In genomic region chr19:944663-945241, GRCh38 we compare ENCODE assay signal across 26 cellular contexts. TPM values are rescaled to one million over a fixed set of nuclear protein-coding genes. Genes with fewer than 3 reads are reported as not detected.
DNase-seq lines count a peak whose midpoint lies in the region; ATAC-seq, FAIRE-seq and TF ChIP-seq lines count a peak whose summit lies in the region.
"Had no signal": no experiment of that assay in that cellular context is flagged by ENCODE, and none has a peak within 500 bp of the region (broad histone marks: within the 10 kb centered on the region; RNA-seq: fewer than 3 reads in every experiment).

No MANE protein-coding gene starts in this region.

- no peak for TF ChIP-seq POLR2A in A549 (IDR thresholded peaks at IDR 0.05; ENCODE audit: low read length)
- TF ChIP-seq POLR2A in adrenal gland (IDR thresholded peaks at IDR 0.05), result no peak

- H3K9me3 Mint-ChIP-seq in Calu3 (ENCODE audit: low read depth, unreplicated experiment), result no peaks in the 10 kb centered on the region
- H3K9me3 Mint-ChIP-seq: activated naive CD8-positive, alpha-beta T cell treated with anti-CD3 and anti-CD28 coated beads, Interleukin-2, amount 50 U/mL, for 24 hours; activated T-helper 1 cell treated with anti-CD3 and anti-CD28 coated beads, Interleukin-12 subunit alpha, Interleukin-12 subunit beta, Interleukin-2, Interleukin-4 antibody, amounts not matched to agents 30 ng/mL and 10 ng/mL and 1 ng/mL, durations not matched to agents 14 hours and 24 hours and 36 hours had no signal

- peaks cover 27% of the 10 kb centered on the region for H3K4me1 ChIP-seq in A549
- peaks cover 24% of the 10 kb centered on the region for H3K4me1 ChIP-seq in mucosa of descending colon (ENCODE audit: low read depth)
- H3K4me1 ChIP-seq in adrenal gland (replicated peaks in 1 of 2), result peaks cover 13 to 20% of the 10 kb centered on the region in 2 donors
- peaks cover 20% of the 10 kb centered on the region for H3K4me1 ChIP-seq in mammary epithelial cell (ENCODE audit: insufficient read depth, low read length)

- H3K27ac ChIP-seq in A549, result peak overlapping the region in 1 of 2 experiments; percentile 33; a peak in 1 of 6 replicates
- H3K27ac ChIP-seq in VCaP, result 0 out of 2 replicates have a peak overlapping the region, but pooled peaks have one; percentile 8
- H3K27ac ChIP-seq in adrenal gland, result no peak overlapping the region
- no peak overlapping the region for H3K27ac ChIP-seq in mammary epithelial cell (ENCODE audit: insufficient read depth, low read depth, low read length)
- H3K27ac ChIP-seq: breast epithelium, epithelial cell of prostate, gastrocnemius medialis, HL-60, uterus had no signal

- POLR2A ChIA-PET in A549 (lab: Yijun Ruan, JAX), result no interaction called here

- WGBS in A549 (ENCODE audit: missing lambda C conversion rate), result 81% methylated on average over 16 of the region's 22 CpGs
- WGBS in adrenal gland, 4 donors, result 52 to 72% (median 69%) methylated on average over 20 to 22 of the region's 22 CpGs
- 47% methylated on average over 7 of the region's 22 CpGs for WGBS in mammary epithelial cell (ENCODE audit: low coverage, missing lambda C conversion rate)

- no peak overlapping the region for H3K27ac Mint-ChIP-seq in Calu3 (ENCODE audit: unreplicated experiment)
- H3K27ac Mint-ChIP-seq: activated naive CD8-positive, alpha-beta T cell treated with anti-CD3 and anti-CD28 coated beads, Interleukin-2, amount 50 U/mL, for 24 hours; activated T-helper 1 cell treated with anti-CD3 and anti-CD28 coated beads, Interleukin-12 subunit alpha, Interleukin-12 subunit beta, Interleukin-2, Interleukin-4 antibody, amounts not matched to agents 30 ng/mL and 10 ng/mL and 1 ng/mL, durations not matched to agents 14 hours and 24 hours and 36 hours had no signal

- CTCF ChIA-PET in A549 (lab: Yijun Ruan, JAX) (interaction anchor here (0.6 to 1.5 kb wide), 2 partner anchors 8 to 175 kb away, joined by 3 read pairs; no protein-coding TSS in a partner anchor), Calu3 (lab: Charles Lee) (no interaction called here), mammary epithelial cell (lab: Charles Lee; ENCODE audit: low non-redundant PET) (no interaction called here)

- intact Hi-C loops in Calu3 (cut with micrococcal nuclease; ENCODE audit: unreplicated experiment), result no loop called here
- intact Hi-C loops in mucosa of descending colon (cut with DNase I, micrococcal nuclease), result no loop called here
- intact Hi-C loops in adrenal gland (cut with DNase I), result no loop called here
- intact Hi-C loops in mammary epithelial cell (cut with micrococcal nuclease), result loop anchor here (5.0 kb wide), 1 partner anchor 38 kb away; the partner anchor contains the start of gene WDR18

- DNase-seq in A549 (ENCODE audit: low read depth in 1 of 2, low spot score in 1 of 2) (no peak), Calu3 (peak; percentile 59), mucosa of descending colon (peak in 2 of 3 donors; percentile 57 to 73), T-helper 9 cell (no peak), adrenal gland (no peak), mammary epithelial cell (no peak)
- DNase-seq: activated CD4-positive, alpha-beta T cell treated with anti-CD3 and anti-CD28 coated beads for 1 hour; activated naive CD8-positive, alpha-beta T cell treated with anti-CD3 and anti-CD28 coated beads, Interleukin-2, amount 50 U/mL, for 24 hours; gastrocnemius medialis; NCI-H1048; NCI-H2171 treated with DMSO at 0.1 percent for 48 hours had no signal

- no peak overlapping the region for H2AFZ ChIP-seq in mammary epithelial cell (ENCODE audit: low read depth, low read length)

- H3K9me3 ChIP-seq in A549 (no peaks in the 10 kb centered on the region), mucosa of descending colon (no peaks in the 10 kb centered on the region), adrenal gland (replicated peaks in 1 of 3) (no peaks in the 10 kb centered on the region), mammary epithelial cell (replicated peaks; ENCODE audit: insufficient read depth, low read length) (no peaks in the 10 kb centered on the region)
- H3K9me3 ChIP-seq: breast epithelium, gastrocnemius medialis, uterus had no signal

- in situ Hi-C loops in mammary epithelial cell (cut with MboI; ENCODE audit: low sequenced_read_pairs in 2 of 2), result no loop called here

- H3K4me2 ChIP-seq in A549, result 0 out of 3 replicates have a peak overlapping the region, but pooled peaks have one; percentile 9
- H3K4me2 ChIP-seq in mammary epithelial cell (ENCODE audit: insufficient read depth, low read depth, low read length), result no peak overlapping the region

- H3K4me3 ChIP-seq in A549 (no peak overlapping the region), mucosa of descending colon (no peak overlapping the region), adrenal gland (no peak overlapping the region), mammary epithelial cell (replicated peaks in 1 of 3; ENCODE audit: insufficient read depth in 1 of 3, low read depth in 2 of 3, low read length in 3 of 3) (no peak overlapping the region)
- H3K4me3 ChIP-seq: breast epithelium, gastrocnemius medialis, uterus had no signal

- peaks cover 26% of the 10 kb centered on the region for H3K4me1 Mint-ChIP-seq in Calu3 (ENCODE audit: low read depth, unreplicated experiment)

- H3K27me3 Mint-ChIP-seq in Calu3 (ENCODE audit: unreplicated experiment), result peaks cover 26% of the 10 kb centered on the region
- H3K27me3 Mint-ChIP-seq: activated naive CD8-positive, alpha-beta T cell treated with anti-CD3 and anti-CD28 coated beads, Interleukin-2, amount 50 U/mL, for 24 hours had no signal

- ATAC-seq in A549 (no peak), mucosa of descending colon (peak; percentile 2), GM21360 (IDR thresholded peaks at IDR 0.05; ENCODE audit: unreplicated experiment) (no peak)
- ATAC-seq: activated naive CD8-positive, alpha-beta T cell treated with anti-CD3 and anti-CD28 coated beads, Interleukin-2, amount 50 U/mL, for 24 hours; gastrocnemius medialis; HCT116; left lobe of liver; Right ventricle myocardium inferior; sciatic nerve had no signal

- H3K79me2 ChIP-seq in mammary epithelial cell (ENCODE audit: insufficient read depth, low read length), result peaks cover 12% of the 10 kb centered on the region

- TF ChIP-seq RAD21 in A549 (conservative IDR thresholded peaks at IDR 0.05 in 1 of 2, IDR thresholded peaks at IDR 0.05 in 1 of 2), result no peak

- H3K9ac ChIP-seq in mammary epithelial cell (ENCODE audit: insufficient read depth, low read length), result no peak overlapping the region

- H3K27me3 ChIP-seq in adrenal gland (no peaks in the 10 kb centered on the region), mammary epithelial cell (ENCODE audit: insufficient read depth, low read length) (no peaks in the 10 kb centered on the region)
- H3K27me3 ChIP-seq: breast epithelium, gastrocnemius medialis, uterus had no signal

- dilution Hi-C loops in mammary epithelial cell (cut with HindIII; ENCODE audit: low sequenced_read_pairs), result no loop called here

- TF ChIP-seq CTCF in A549 (IDR thresholded peaks at IDR 0.05) (no peak), Calu3 (IDR thresholded peaks at IDR 0.05; ENCODE audit: unreplicated experiment) (no peak), VCaP (conservative IDR thresholded peaks at IDR 0.05) (no peak), mucosa of descending colon (IDR thresholded peaks at IDR 0.05) (no peak), adrenal gland (IDR thresholded peaks at IDR 0.05) (no peak), mammary epithelial cell (conservative IDR thresholded peaks at IDR 0.05 in 1 of 2, IDR thresholded peaks at IDR 0.05 in 1 of 2; ENCODE audit: extremely low read depth in 1 of 2, insufficient read depth in 1 of 2, low read depth in 1 of 2, low read length in 2 of 2) (no peak)

- no TSS peak for BruUV-seq in Calu3 (replicated peaks; lab: Mats Ljungman, UMichigan)
- no TSS peak for BruUV-seq in mammary epithelial cell (replicated peaks; lab: Mats Ljungman, UMichigan)

- no peaks in the 10 kb centered on the region for H3K36me3 ChIP-seq in mucosa of descending colon (ENCODE audit: low read depth)
- no peaks in the 10 kb centered on the region for H3K36me3 ChIP-seq in adrenal gland (replicated peaks in 1 of 2)
- peaks cover 2% of the 10 kb centered on the region for H3K36me3 ChIP-seq in mammary epithelial cell (ENCODE audit: insufficient read depth, low read length)
- H3K36me3 ChIP-seq: breast epithelium, gastrocnemius medialis, uterus had no signal

- H4K20me1 ChIP-seq in mammary epithelial cell (ENCODE audit: insufficient read depth, low read length), result no peaks in the 10 kb centered on the region

- H3K36me3 Mint-ChIP-seq in Calu3 (ENCODE audit: insufficient read depth, unreplicated experiment), result peaks cover 15% of the 10 kb centered on the region

- peak overlapping the region; percentile 20 for H3K4me3 Mint-ChIP-seq in Calu3 (ENCODE audit: low read depth, unreplicated experiment)
- H3K4me3 Mint-ChIP-seq: activated naive CD8-positive, alpha-beta T cell treated with anti-CD3 and anti-CD28 coated beads, Interleukin-2, amount 50 U/mL, for 24 hours; activated T-helper 1 cell treated with anti-CD3 and anti-CD28 coated beads, Interleukin-12 subunit alpha, Interleukin-12 subunit beta, Interleukin-2, Interleukin-4 antibody, amounts not matched to agents 30 ng/mL and 10 ng/mL and 1 ng/mL, durations not matched to agents 14 hours and 24 hours and 36 hours had no signal

- no peak for FAIRE-seq in A549 (lab: Jason Lieb, UNC)
- FAIRE-seq: G401.6 had no signal

- TF ChIP-seq EP300 in A549 (IDR thresholded peaks at IDR 0.05), result no peak

RNA-seq across cellular contexts. Expression of gene ARID3A, which starts 18.9 kb away (rescaled TPM):
- polyA plus RNA-seq in A549 (2011; rRNA removed), result 3.3 and 3.4 TPM in 2 replicates
- 9.0 and 11.2 TPM in 2 replicates for polyA plus RNA-seq in A549 (2012; cell fraction: cytosol; rRNA removed)
- 8.5 and 17.6 TPM in 2 replicates for polyA plus RNA-seq in A549 (2012; cell fraction: nucleus; rRNA removed)
- polyA plus RNA-seq in A549 (2017; fragmentation: RNase III; extraction: RNeasy Plus Mini Kit Qiagen cat#74134 plus additional on column Dnase treatment), result 4.6 to 6.1 TPM (median 5.4 TPM) in 3 replicates
- 11.5 and 12.7 TPM in 2 replicates for polyA minus RNA-seq in A549 (2011; rRNA and poly(A)+ RNA removed)
- 0.85 and 1.6 TPM in 2 replicates for total RNA-seq in Calu3 (2022)
- total RNA-seq in mucosa of descending colon, result 10 to 100 TPM; 10.1 to 16.0 (median 14.5) TPM
- 10 to 100 TPM in 1 of 8 donors, 1 to 10 TPM in 7; 4.2 to 10.2 (median 8.3) TPM for total RNA-seq in adrenal gland
- polyA plus RNA-seq in adrenal gland, result 1 to 10 TPM; 1.6 to 6.7 (median 2.1) TPM
- 10 to 100 TPM in 1 of 2 donors, 1 to 10 TPM in 1; 8.2 to 17.4 TPM for total RNA-seq in mammary epithelial cell
- 6.8 TPM for polyA plus RNA-seq in mammary epithelial cell
- 2.6 TPM for polyA minus RNA-seq in mammary epithelial cell

RNA-seq across cellular contexts. Expression of gene KISS1R, which starts 27.6 kb away (rescaled TPM):
- 0.05 and 0.14 TPM in 2 replicates for polyA plus RNA-seq in A549 (2011; rRNA removed)
- polyA plus RNA-seq in A549 (2012; cell fraction: cytosol; rRNA removed), result 0.46 and 0.93 TPM in 2 replicates
- 1.2 and 2.9 TPM in 2 replicates for polyA plus RNA-seq in A549 (2012; cell fraction: nucleus; rRNA removed)
- polyA plus RNA-seq in A549 (2017; fragmentation: RNase III; extraction: RNeasy Plus Mini Kit Qiagen cat#74134 plus additional on column Dnase treatment), result 0.18 to 0.79 TPM (median 0.38 TPM) in 3 replicates
- not detected in 2 replicates for polyA minus RNA-seq in A549 (2011; rRNA and poly(A)+ RNA removed)
- not detected in 2 replicates for total RNA-seq in Calu3 (2022)
- not detected for total RNA-seq in mucosa of descending colon
- total RNA-seq in adrenal gland, result under 1 TPM in 1 of 8 donors, not detected in 7; 0.25 TPM
- not detected for polyA plus RNA-seq in adrenal gland
- total RNA-seq in mammary epithelial cell, result not detected
- polyA plus RNA-seq in mammary epithelial cell, result 0.05 TPM
- not detected for polyA minus RNA-seq in mammary epithelial cell
- total RNA-seq: gastrocnemius medialis, left lobe of liver, Right ventricle myocardium inferior, sciatic nerve had no signal

RNA-seq across cellular contexts. Expression of gene R3HDM4, which starts 31.7 kb away (rescaled TPM):
- polyA plus RNA-seq in A549 (2011; rRNA removed), result 16.9 and 22.7 TPM in 2 replicates
- polyA plus RNA-seq in A549 (2012; cell fraction: cytosol; rRNA removed), result 23.1 and 33.7 TPM in 2 replicates
- polyA plus RNA-seq in A549 (2012; cell fraction: nucleus; rRNA removed), result 51.5 and 54.5 TPM in 2 replicates
- polyA plus RNA-seq in A549 (2017; fragmentation: RNase III; extraction: RNeasy Plus Mini Kit Qiagen cat#74134 plus additional on column Dnase treatment), result 18.8 to 24.8 TPM (median 20.7 TPM) in 3 replicates
- polyA minus RNA-seq in A549 (2011; rRNA and poly(A)+ RNA removed), result 15.0 and 15.1 TPM in 2 replicates
- total RNA-seq in Calu3 (2022), result 54.0 and 55.5 TPM in 2 replicates
- total RNA-seq in mucosa of descending colon, result 10 to 100 TPM; 52.6 to 62.6 (median 54.8) TPM
- total RNA-seq in adrenal gland, result 10 to 100 TPM in 7 of 8 donors, 1 to 10 TPM in 1; 8.9 to 40.5 (median 29.6) TPM
- 10 to 100 TPM; 19.8 to 59.5 (median 57.7) TPM for polyA plus RNA-seq in adrenal gland
- 10 to 100 TPM; 39.3 to 53.1 TPM for total RNA-seq in mammary epithelial cell
- polyA plus RNA-seq in mammary epithelial cell, result 40.1 TPM
- polyA minus RNA-seq in mammary epithelial cell, result 24.4 TPM

RNA-seq across cellular contexts. Expression of gene WDR18, which starts 39.4 kb away (rescaled TPM):
- polyA plus RNA-seq in A549 (2011; rRNA removed) (22.2 and 23.8 TPM in 2 replicates), A549 (2017; fragmentation: RNase III; extraction: RNeasy Plus Mini Kit Qiagen cat#74134 plus additional on column Dnase treatment) (41.7 to 48.9 TPM (median 48.1 TPM) in 3 replicates), adrenal gland (100 to 1,000 TPM in 1 of 3 donors, 10 to 100 TPM in 1, 1 to 10 TPM in 1; 5.4 to 140 (median 98.6) TPM), mammary epithelial cell (52.3 TPM)
- 81.3 and 113 TPM in 2 replicates for polyA plus RNA-seq in A549 (2012; cell fraction: cytosol; rRNA removed)
- 172 and 262 TPM in 2 replicates for polyA plus RNA-seq in A549 (2012; cell fraction: nucleus; rRNA removed)
- polyA minus RNA-seq in A549 (2011; rRNA and poly(A)+ RNA removed), result 32.2 and 38.4 TPM in 2 replicates
- total RNA-seq in Calu3 (2022) (43.3 TPM in 2 replicates), mucosa of descending colon (10 to 100 TPM; 23.8 to 42.0 (median 33.0) TPM), adrenal gland (10 to 100 TPM; 24.2 to 78.7 (median 53.8) TPM), mammary epithelial cell (10 to 100 TPM; 42.0 to 84.1 TPM)
- 54.5 TPM for polyA minus RNA-seq in mammary epithelial cell

RNA-seq across cellular contexts. Expression of gene RNU6-9, which starts 51.5 kb away (rescaled TPM):
- not detected in 2 replicates for polyA plus RNA-seq in A549 (2011; rRNA removed)
- polyA plus RNA-seq in A549 (2012; cell fraction: cytosol; rRNA removed), result not detected in 2 replicates
- polyA plus RNA-seq in A549 (2012; cell fraction: nucleus; rRNA removed), result not detected in 2 replicates
- polyA plus RNA-seq in A549 (2017; fragmentation: RNase III; extraction: RNeasy Plus Mini Kit Qiagen cat#74134 plus additional on column Dnase treatment), result not detected in 3 replicates
- polyA minus RNA-seq in A549 (2011; rRNA and poly(A)+ RNA removed), result under 0.01 TPM in 1 of 2 replicates, not detected in the other
- total RNA-seq in Calu3 (2022), result not detected in 2 replicates
- not detected for total RNA-seq in mucosa of descending colon
- total RNA-seq in adrenal gland, result not detected
- not detected for polyA plus RNA-seq in adrenal gland
- not detected for total RNA-seq in mammary epithelial cell
- polyA plus RNA-seq in mammary epithelial cell, result not detected
- polyA minus RNA-seq in mammary epithelial cell, result not detected
- total RNA-seq: activated CD8-positive, alpha-beta memory T cell treated with anti-CD3 and anti-CD28 coated beads for 36 hours; activated T-helper 1 cell treated with anti-CD3 and anti-CD28 coated beads, Interleukin-12 subunit alpha, Interleukin-12 subunit beta, Interleukin-2, Interleukin-4 antibody, amounts not matched to agents 30 ng/mL and 10 ng/mL and 1 ng/mL, durations not matched to agents 14 hours and 24 hours and 36 hours; breast epithelium; gastrocnemius medialis; left lobe of liver; mucosa of gallbladder; omental fat pad; Right ventricle myocardium inferior; sciatic nerve; uterus had no signal

Comparison
In these comparisons a context has a peak if more than half of its experiments do, and no peak if none do; other contexts are left out.
1. DNase-seq: peak in Calu3 (single experiment) and mucosa of descending colon (2 of 3); none in A549 (0 of 2), T-helper 9 cell (single experiment), adrenal gland (0 of 7) and mammary epithelial cell (single experiment).